In the genomic region with DNA sequence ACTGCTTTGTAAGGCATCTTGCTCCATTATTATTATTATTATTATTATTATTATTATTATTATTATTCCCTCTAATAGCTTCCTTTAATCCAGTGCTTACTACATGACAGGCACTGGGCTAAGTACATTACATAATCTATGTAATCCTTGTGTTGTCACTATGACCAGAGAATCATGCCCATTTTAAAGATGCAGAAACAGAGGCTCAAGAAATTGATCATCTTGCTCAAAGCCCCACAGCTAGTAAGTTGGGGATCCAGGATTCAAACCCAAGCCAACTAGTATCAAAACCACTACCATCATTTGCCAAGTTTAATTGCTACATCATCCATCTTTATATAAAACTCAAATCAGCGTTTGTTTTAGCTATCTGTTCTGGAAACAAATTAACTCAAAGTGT, we compare ENCODE assay signal across 23 cellular contexts. TPM values are rescaled to one million over a fixed set of nuclear protein-coding genes. Genes with fewer than 3 reads are reported as not detected.
"Had no signal": no experiment of that assay in that cellular context is flagged by ENCODE, and none has a peak within 500 bp of the region (broad histone marks: within the 10 kb centered on the region; RNA-seq: fewer than 3 reads in every experiment).

No MANE protein-coding gene starts in this region.

- H3K27ac ChIP-seq: KMS-11 had no signal

- H3K9me3 ChIP-seq: SK-N-SH had no signal

- H3K4me2 ChIP-seq: KMS-11, SK-N-SH had no signal

- DNase-seq: IMR-90, Kasumi-1, MV-4-11, NCI-H1092, NCI-H1105 treated with DMSO at 0.1 percent for 48 hours, NCI-H1417 treated with DMSO at 0.1 percent for 48 hours, NCI-H146, NCI-H1694 treated with DMSO at 0.1 percent for 48 hours, NCI-H1930, NCI-H2081, NCI-H2171 treated with DMSO at 0.1 percent for 48 hours, NCI-H345, NCI-H524, NCI-H526 treated with DMSO at 0.1 percent for 48 hours, NCI-H748 treated with DMSO at 0.1 percent for 48 hours, SHP77, SK-N-SH, SW 1271 had no signal

- H3K9ac ChIP-seq: KMS-11, SK-N-SH had no signal

RNA-seq across cellular contexts. Expression of a gene that starts 0.6 kb away (rescaled TPM):
- total RNA-seq: SK-MEL-5 had no signal

RNA-seq across cellular contexts. Expression of a gene that starts 18.8 kb away (rescaled TPM):
- total RNA-seq: HT-29, IMR-90, M059J, NCI-H460, SK-MEL-5 had no signal
- polyA plus RNA-seq: IMR-90, SK-N-SH had no signal

RNA-seq across cellular contexts. Expression of a gene that starts 46.5 kb away (rescaled TPM):
- total RNA-seq: M059J had no signal
